ENCODE assay signal across 2 cellular contexts in genomic region chr17:21427727-21428126, GRCh38. TPM values are rescaled to one million over a fixed set of nuclear protein-coding genes. Genes with fewer than 3 reads are reported as not detected.
"Had no signal": no experiment of that assay in that cellular context is flagged by ENCODE, and none has a peak within 500 bp of the region (broad histone marks: within the 10 kb centered on the region; RNA-seq: fewer than 3 reads in every experiment).

No MANE protein-coding gene starts in this region.

RNA-seq across cellular contexts. Expression of gene KCNJ12, which starts 51.6 kb away (rescaled TPM):
- total RNA-seq: mammary epithelial cell had no signal
- polyA plus RNA-seq: immature natural killer cell had no signal
